Comparison of ENCODE assay signal across 8 cellular contexts in the genomic region with DNA sequence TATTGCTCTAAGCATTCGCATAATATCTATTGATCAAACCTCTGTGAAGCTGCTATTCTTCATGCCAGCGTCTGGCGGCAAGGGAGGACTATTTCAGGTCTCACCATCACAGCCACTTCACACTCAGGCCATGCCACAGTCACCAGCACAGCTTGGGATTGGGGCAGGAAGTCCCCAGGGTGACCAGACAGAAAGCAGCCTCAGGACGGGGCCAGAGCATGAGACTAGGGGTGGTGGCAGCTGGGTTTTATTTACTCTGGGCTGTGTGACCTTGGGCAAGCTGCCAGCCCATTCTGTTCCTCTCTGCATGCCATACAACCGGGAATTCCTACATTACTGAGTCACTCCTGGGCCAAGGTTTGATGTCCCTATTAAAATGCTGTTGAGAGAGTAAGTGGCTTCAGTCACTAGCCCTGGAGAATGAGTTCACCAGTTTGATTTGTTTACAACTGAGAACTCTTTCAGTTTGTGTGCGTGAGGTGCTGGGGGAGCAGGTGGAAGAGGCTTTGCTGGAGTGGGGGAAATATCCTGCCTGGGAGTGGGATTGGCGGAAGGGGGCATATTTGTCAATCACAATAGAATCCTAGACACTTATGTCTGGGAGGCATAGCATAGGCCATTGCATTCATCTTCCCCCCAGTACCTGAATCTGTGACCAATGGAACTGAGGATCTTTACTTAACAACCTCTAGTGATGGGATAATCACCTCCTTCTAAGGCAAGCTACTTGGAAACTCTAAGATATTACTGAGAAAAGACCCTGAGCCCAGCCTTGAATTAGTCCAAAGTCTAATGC.
DNase-seq lines count a peak whose midpoint lies in the region; ATAC-seq and TF ChIP-seq lines count a peak whose summit lies in the region.

No MANE protein-coding gene starts in this region.

- no peaks in the 10 kb centered on the region for H3K36me3 Mint-ChIP-seq in activated CD8-positive, alpha-beta memory T cell treated with anti-CD3 and anti-CD28 coated beads, Interleukin-2, amount 10 ng/mL, durations not matched to agents 7 days and 5 days

- CTCF ChIA-PET in activated CD8-positive, alpha-beta memory T cell treated with anti-CD3 and anti-CD28 coated beads, Interleukin-2, amount 10 ng/mL, durations not matched to agents 7 days and 5 days (lab: Charles Lee): no interaction called here

- H3K9me3 ChIP-seq in mucosa of descending colon: no peaks in the 10 kb centered on the region
- H3K9me3 ChIP-seq in suprapubic skin: no peaks in the 10 kb centered on the region

- WGBS in suprapubic skin: 45% methylated on average over 7 of the region's 7 CpGs

- H3K4me3 ChIP-seq in mucosa of descending colon (no peak overlapping the region), suprapubic skin (no peak overlapping the region)

- H3K9me3 Mint-ChIP-seq in activated CD8-positive, alpha-beta memory T cell treated with anti-CD3 and anti-CD28 coated beads, Interleukin-2, amount 10 ng/mL, durations not matched to agents 7 days and 5 days (ENCODE audit: low read depth): no peaks in the 10 kb centered on the region

- ATAC-seq in mucosa of descending colon: peak; percentile 96
- ATAC-seq in activated CD8-positive, alpha-beta memory T cell treated with anti-CD3 and anti-CD28 coated beads, Interleukin-2, amount 10 ng/mL, durations not matched to agents 7 days and 5 days: no peak

- no peak for TF ChIP-seq EP300 in suprapubic skin (IDR thresholded peaks at IDR 0.05)

- H3K27ac Mint-ChIP-seq in activated CD8-positive, alpha-beta memory T cell treated with anti-CD3 and anti-CD28 coated beads, Interleukin-2, amount 10 ng/mL, durations not matched to agents 7 days and 5 days: no peak overlapping the region

- no peaks in the 10 kb centered on the region for H3K4me1 Mint-ChIP-seq in activated CD8-positive, alpha-beta memory T cell treated with anti-CD3 and anti-CD28 coated beads, Interleukin-2, amount 10 ng/mL, durations not matched to agents 7 days and 5 days

- intact Hi-C loops in mucosa of descending colon (cut with DNase I, micrococcal nuclease): no loop called here

- no peaks in the 10 kb centered on the region for H3K27me3 Mint-ChIP-seq in activated CD8-positive, alpha-beta memory T cell treated with anti-CD3 and anti-CD28 coated beads, Interleukin-2, amount 10 ng/mL, durations not matched to agents 7 days and 5 days

- H3K27me3 ChIP-seq in suprapubic skin: no peaks in the 10 kb centered on the region

- TF ChIP-seq CTCF in mucosa of descending colon (IDR thresholded peaks at IDR 0.05): no peak
- no peak for TF ChIP-seq CTCF in suprapubic skin (IDR thresholded peaks at IDR 0.05)

- H3K4me1 ChIP-seq in mucosa of descending colon (ENCODE audit: low read depth) (peaks cover 3% of the 10 kb centered on the region), suprapubic skin (peaks cover 3% of the 10 kb centered on the region)

- DNase-seq in ELR (ENCODE audit: low read depth) (peak; percentile 77), NCI-H1694 treated with DMSO at 0.1 percent for 48 hours (lab: John Stamatoyannopoulos, UW) (peak; percentile 94), cerebellar cortex (ENCODE audit: low spot score) (peak; percentile 37), mucosa of descending colon (peak; percentile 82 to 84 (median 83)), suprapubic skin (ENCODE audit: low spot score in 2 of 2) (no peak), NCI-H187 (lab: John Stamatoyannopoulos, UW) (no peak)
- DNase-seq in activated CD8-positive, alpha-beta memory T cell treated with anti-CD3 and anti-CD28 coated beads, Interleukin-2, amount 10 ng/mL, durations not matched to agents 7 days and 5 days: no peak
- no peak for DNase-seq in stimulated activated CD4-positive, alpha-beta T cell treated with anti-CD3 and anti-CD28 coated beads, Interleukin-1b, Interleukin-23, amount 100 ng/mL, for 48 hours

- no peak for TF ChIP-seq POLR2A in suprapubic skin (IDR thresholded peaks at IDR 0.05)

- no peaks in the 10 kb centered on the region for H3K36me3 ChIP-seq in mucosa of descending colon (ENCODE audit: low read depth)
- no peaks in the 10 kb centered on the region for H3K36me3 ChIP-seq in suprapubic skin

- H3K4me3 Mint-ChIP-seq in activated CD8-positive, alpha-beta memory T cell treated with anti-CD3 and anti-CD28 coated beads, Interleukin-2, amount 10 ng/mL, durations not matched to agents 7 days and 5 days: no peak overlapping the region

- H3K27ac ChIP-seq in suprapubic skin: no peak overlapping the region

Comparison
In these comparisons a context has a peak if more than half of its experiments do, and no peak if none do; other contexts are left out.
1. DNase-seq: peak in ELR (single experiment), NCI-H1694 treated with DMSO at 0.1 percent for 48 hours (single experiment), cerebellar cortex (single experiment) and mucosa of descending colon (3 of 3); none in suprapubic skin (0 of 2), activated CD8-positive, alpha-beta memory T cell treated with anti-CD3 and anti-CD28 coated beads, Interleukin-2, amount 10 ng/mL, durations not matched to agents 7 days and 5 days (single experiment), stimulated activated CD4-positive, alpha-beta T cell treated with anti-CD3 and anti-CD28 coated beads, Interleukin-1b, Interleukin-23, amount 100 ng/mL, for 48 hours (single experiment) and NCI-H187 (0 of 2).